9 cellular contexts compared by ENCODE assay signal in genomic region chr3:171967137-171967783, GRCh38.
DNase-seq lines count a peak whose midpoint lies in the region; ATAC-seq, FAIRE-seq and TF ChIP-seq lines count a peak whose summit lies in the region.
"Had no signal": no experiment of that assay in that cellular context is flagged by ENCODE, and none has a peak within 500 bp of the region (broad histone marks: within the 10 kb centered on the region; RNA-seq: fewer than 3 reads in every experiment).

No MANE protein-coding gene starts in this region.

- H3F3A ChIP-seq in PC-9 (ENCODE audit: insufficient read depth, low read depth) = peaks cover 28% of the 10 kb centered on the region

- no peak overlapping the region; the same call in 1 of the 2 replicates for H3K4me3 ChIP-seq in PC-9
- H3K4me3 ChIP-seq in pancreas = no peak overlapping the region

- POLR2A ChIA-PET in PC-9 (lab: Charles Lee; ENCODE audit: unreplicated experiment) = interaction anchor here (0.5 to 0.6 kb wide), 2 partner anchors 72 to 742 kb away, joined by 4 to 9 read pairs; no protein-coding TSS in a partner anchor

- H3K4me1 ChIP-seq in PC-9 (replicated peaks; ENCODE audit: insufficient read depth) (peaks cover 49% of the 10 kb centered on the region), pancreas (peaks cover 0 to 9% (median 0%) of the 10 kb centered on the region in 3 donors)

- ATAC-seq in GM18858 (IDR thresholded peaks at IDR 0.05; ENCODE audit: unreplicated experiment) (peak; percentile 61), esophagus mucosa (peak; percentile 91), pancreas (peak in 3 of 4 donors; percentile 66 to 91 (median 84))

- H3K27me3 ChIP-seq in PC-9 (ENCODE audit: insufficient read depth, low read depth) = no peaks in the 10 kb centered on the region
- H3K27me3 ChIP-seq in pancreas = no peaks in the 10 kb centered on the region

- no peaks in the 10 kb centered on the region for H3K9me3 Mint-ChIP-seq in activated T-cell treated with anti-CD3 and anti-CD28 coated beads, Interleukin-2, amount 50 U/mL, for 24 hours
- no peaks in the 10 kb centered on the region for H3K9me3 Mint-ChIP-seq in activated CD4-positive, alpha-beta T cell treated with anti-CD3 and anti-CD28 coated beads, Interleukin-2, amount 10 ng/mL, durations not matched to agents 24 days and 14 days

- DNase-seq in PC-9 (peak; percentile 42 to 96), pancreas (no peak), T-helper 9 cell (no peak)
- DNase-seq in NK-92 treated with Interleukin-12 subunit alpha and Interleukin-12 subunit beta, amount 100 ng/mL, for 24 hours (lab: John Stamatoyannopoulos, UW) = no peak
- DNase-seq in activated T-cell treated with anti-CD3 and anti-CD28 coated beads, Interleukin-2, amount 50 U/mL, for 24 hours = no peak
- no peak for DNase-seq in activated CD4-positive, alpha-beta T cell treated with anti-CD3 and anti-CD28 coated beads, Interleukin-2, amount 10 ng/mL, durations not matched to agents 24 days and 14 days

- no peaks in the 10 kb centered on the region for H3K36me3 Mint-ChIP-seq in activated T-cell treated with anti-CD3 and anti-CD28 coated beads, Interleukin-2, amount 50 U/mL, for 24 hours (ENCODE audit: low read depth)
- H3K36me3 Mint-ChIP-seq in activated CD4-positive, alpha-beta T cell treated with anti-CD3 and anti-CD28 coated beads, Interleukin-2, amount 10 ng/mL, durations not matched to agents 24 days and 14 days (ENCODE audit: low read depth) = no peaks in the 10 kb centered on the region
- H3K36me3 Mint-ChIP-seq: activated naive CD4-positive, alpha-beta T cell treated with anti-CD3 and anti-CD28 coated beads, Interleukin-2, amount 50 U/mL, for 24 hours had no signal

- peak overlapping the region; percentile 58 for H3K4me2 ChIP-seq in PC-9

- 38 to 45% methylated on average over 6 of the region's 6 CpGs for WGBS in pancreas, 2 donors

- no peak overlapping the region for H3K4me3 Mint-ChIP-seq in activated T-cell treated with anti-CD3 and anti-CD28 coated beads, Interleukin-2, amount 50 U/mL, for 24 hours
- no peak overlapping the region for H3K4me3 Mint-ChIP-seq in activated CD4-positive, alpha-beta T cell treated with anti-CD3 and anti-CD28 coated beads, Interleukin-2, amount 10 ng/mL, durations not matched to agents 24 days and 14 days
- H3K4me3 Mint-ChIP-seq: activated naive CD4-positive, alpha-beta T cell treated with anti-CD3 and anti-CD28 coated beads, Interleukin-2, amount 50 U/mL, for 24 hours had no signal

- H3K36me3 ChIP-seq in PC-9 (ENCODE audit: low read depth) (no peaks in the 10 kb centered on the region; the same call in 1 of the 2 replicates), pancreas (no peaks in the 10 kb centered on the region)

- intact Hi-C loops in PC-9 (cut with micrococcal nuclease; ENCODE audit: unreplicated experiment) = loop anchor here (10.0 kb wide), 1 partner anchor 122 kb away; the partner anchor contains the start of gene TMEM212
- intact Hi-C loops in pancreas (cut with DNase I) = no loop called here
- intact Hi-C loops in activated CD4-positive, alpha-beta T cell treated with anti-CD3 and anti-CD28 coated beads, Interleukin-2, amount 10 ng/mL, durations not matched to agents 24 days and 14 days (cut with micrococcal nuclease) = no loop called here

- H3K9me3 ChIP-seq in PC-9 (ENCODE audit: insufficient read depth, low read depth) (peaks cover 7% of the 10 kb centered on the region), pancreas (no peaks in the 10 kb centered on the region)

- H3K27ac ChIP-seq in PC-9 (peak overlapping the region; percentile 98), pancreas (peak overlapping the region in 2 of 4 donors; percentile 29 to 39)

- no peak for TF ChIP-seq CTCF in PC-9 (conservative IDR thresholded peaks at IDR 0.05)
- no peak for TF ChIP-seq CTCF in pancreas (IDR thresholded peaks at IDR 0.05)

- FAIRE-seq in pancreas (lab: Jason Lieb, UNC) = no peak

- no peaks in the 10 kb centered on the region for H4K20me1 ChIP-seq in PC-9 (ENCODE audit: insufficient read depth)

- no peaks in the 10 kb centered on the region for H3K27me3 Mint-ChIP-seq in activated T-cell treated with anti-CD3 and anti-CD28 coated beads, Interleukin-2, amount 50 U/mL, for 24 hours
- no peaks in the 10 kb centered on the region for H3K27me3 Mint-ChIP-seq in activated CD4-positive, alpha-beta T cell treated with anti-CD3 and anti-CD28 coated beads, Interleukin-2, amount 10 ng/mL, durations not matched to agents 24 days and 14 days
- H3K27me3 Mint-ChIP-seq: activated naive CD4-positive, alpha-beta T cell treated with anti-CD3 and anti-CD28 coated beads, Interleukin-2, amount 50 U/mL, for 24 hours had no signal

- peaks cover 5% of the 10 kb centered on the region for H3K4me1 Mint-ChIP-seq in activated T-cell treated with anti-CD3 and anti-CD28 coated beads, Interleukin-2, amount 50 U/mL, for 24 hours (ENCODE audit: low read depth)
- H3K4me1 Mint-ChIP-seq in activated CD4-positive, alpha-beta T cell treated with anti-CD3 and anti-CD28 coated beads, Interleukin-2, amount 10 ng/mL, durations not matched to agents 24 days and 14 days = peaks cover 9% of the 10 kb centered on the region
- H3K4me1 Mint-ChIP-seq: activated naive CD4-positive, alpha-beta T cell treated with anti-CD3 and anti-CD28 coated beads, Interleukin-2, amount 50 U/mL, for 24 hours had no signal

- BruUV-seq in PC-9 (replicated peaks; lab: Mats Ljungman, UMichigan) = no TSS peak

- no peaks in the 10 kb centered on the region for H3K79me2 ChIP-seq in PC-9 (ENCODE audit: low read depth)

- CTCF ChIA-PET in PC-9 (lab: Charles Lee) = no interaction called here

- no peaks in the 10 kb centered on the region; the same call in 1 of the 2 replicates for H3K9me2 ChIP-seq in PC-9 (ENCODE audit: insufficient read depth)

- H3K27ac Mint-ChIP-seq in activated T-cell treated with anti-CD3 and anti-CD28 coated beads, Interleukin-2, amount 50 U/mL, for 24 hours = no peak overlapping the region
- no peak overlapping the region for H3K27ac Mint-ChIP-seq in activated CD4-positive, alpha-beta T cell treated with anti-CD3 and anti-CD28 coated beads, Interleukin-2, amount 10 ng/mL, durations not matched to agents 24 days and 14 days
- H3K27ac Mint-ChIP-seq: activated naive CD4-positive, alpha-beta T cell treated with anti-CD3 and anti-CD28 coated beads, Interleukin-2, amount 50 U/mL, for 24 hours had no signal

- peak overlapping the region; percentile 69 for H2AFZ ChIP-seq in PC-9

Comparison
In these comparisons a context has a peak if more than half of its experiments do, and no peak if none do; other contexts are left out.
1. DNase-seq: peak in PC-9 (2 of 2); none in pancreas (0 of 6), NK-92 treated with Interleukin-12 subunit alpha and Interleukin-12 subunit beta, amount 100 ng/mL, for 24 hours (single experiment), activated T-cell treated with anti-CD3 and anti-CD28 coated beads, Interleukin-2, amount 50 U/mL, for 24 hours (single experiment), activated CD4-positive, alpha-beta T cell treated with anti-CD3 and anti-CD28 coated beads, Interleukin-2, amount 10 ng/mL, durations not matched to agents 24 days and 14 days (single experiment) and T-helper 9 cell (single experiment).
2. Peak in every context shown above with its lines, with median percentiles within 50 percentile points of each other: ATAC-seq.